Comparison of ENCODE assay signal across 2 cellular contexts in genomic region chr19:33697766-33698165, GRCh38.
TF ChIP-seq lines count a peak whose summit lies in the region.

No MANE protein-coding gene starts in this region.

TF ChIP-seq in IMR-90, 13 proteins besides CTCF, POLR2A, EP300 and RAD21:
- TF ChIP-seq CHD1 (IDR thresholded peaks at IDR 0.05; ENCODE audit: low read depth, low read length), result no peak
- TF ChIP-seq RCOR1 (IDR thresholded peaks at IDR 0.05; ENCODE audit: insufficient replicate concordance, low read length), result no peak
- no peak for TF ChIP-seq SMC3 (IDR thresholded peaks at IDR 0.05; ENCODE audit: low read depth, low read length)
- no peak for TF ChIP-seq MAFK (IDR thresholded peaks at IDR 0.05; ENCODE audit: low read depth, low read length)
- TF ChIP-seq MXI1 (IDR thresholded peaks at IDR 0.05; ENCODE audit: borderline replicate concordance, low read depth, low read length), result no peak
- TF ChIP-seq NFE2L2 (IDR thresholded peaks at IDR 0.05; ENCODE audit: low read depth, low read length), result no peak
- TF ChIP-seq, protein P1, sequence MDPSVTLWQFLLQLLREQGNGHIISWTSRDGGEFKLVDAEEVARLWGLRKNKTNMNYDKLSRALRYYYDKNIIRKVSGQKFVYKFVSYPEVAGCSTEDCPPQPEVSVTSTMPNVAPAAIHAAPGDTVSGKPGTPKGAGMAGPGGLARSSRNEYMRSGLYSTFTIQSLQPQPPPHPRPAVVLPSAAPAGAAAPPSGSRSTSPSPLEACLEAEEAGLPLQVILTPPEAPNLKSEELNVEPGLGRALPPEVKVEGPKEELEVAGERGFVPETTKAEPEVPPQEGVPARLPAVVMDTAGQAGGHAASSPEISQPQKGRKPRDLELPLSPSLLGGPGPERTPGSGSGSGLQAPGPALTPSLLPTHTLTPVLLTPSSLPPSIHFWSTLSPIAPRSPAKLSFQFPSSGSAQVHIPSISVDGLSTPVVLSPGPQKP (IDR thresholded peaks at IDR 0.05; ENCODE audit: borderline replicate concordance, low read depth, low read length), result no peak
- TF ChIP-seq BHLHE40 (IDR thresholded peaks at IDR 0.05; ENCODE audit: low read depth, low read length), result no peak
- no peak for TF ChIP-seq USF2 (IDR thresholded peaks at IDR 0.05; ENCODE audit: low read depth, low read length)
- no peak for TF ChIP-seq MAZ (IDR thresholded peaks at IDR 0.05; ENCODE audit: borderline replicate concordance, low read depth, low read length)
- TF ChIP-seq FOS (IDR thresholded peaks at IDR 0.05; ENCODE audit: low read depth, low read length), result no peak
- TF ChIP-seq CEBPB (IDR thresholded peaks at IDR 0.05; ENCODE audit: low read depth, low read length), result no peak
- no peak for TF ChIP-seq RFX5 (IDR thresholded peaks at IDR 0.05; ENCODE audit: low read depth, low read length)
TF ChIP-seq in IMR-90: peak in this region for 0.

TF ChIP-seq in GM23338, 12 proteins besides CTCF, POLR2A, EP300 and RAD21:
- TF ChIP-seq STAT1 (IDR thresholded peaks at IDR 0.05; ENCODE audit: unreplicated experiment) (no peak), EZH2 (IDR thresholded peaks at IDR 0.05; ENCODE audit: low read depth, unreplicated experiment) (no peak), NANOG (IDR thresholded peaks at IDR 0.05; ENCODE audit: borderline replicate concordance) (no peak), ZNF114 (CRISPR knock-in tag; IDR thresholded peaks at IDR 0.05) (no peak), POLR2AphosphoS5 (IDR thresholded peaks at IDR 0.05; ENCODE audit: low read depth) (no peak)
- TF ChIP-seq, protein P2, sequence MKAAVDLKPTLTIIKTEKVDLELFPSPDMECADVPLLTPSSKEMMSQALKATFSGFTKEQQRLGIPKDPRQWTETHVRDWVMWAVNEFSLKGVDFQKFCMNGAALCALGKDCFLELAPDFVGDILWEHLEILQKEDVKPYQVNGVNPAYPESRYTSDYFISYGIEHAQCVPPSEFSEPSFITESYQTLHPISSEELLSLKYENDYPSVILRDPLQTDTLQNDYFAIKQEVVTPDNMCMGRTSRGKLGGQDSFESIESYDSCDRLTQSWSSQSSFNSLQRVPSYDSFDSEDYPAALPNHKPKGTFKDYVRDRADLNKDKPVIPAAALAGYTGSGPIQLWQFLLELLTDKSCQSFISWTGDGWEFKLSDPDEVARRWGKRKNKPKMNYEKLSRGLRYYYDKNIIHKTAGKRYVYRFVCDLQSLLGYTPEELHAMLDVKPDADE (IDR thresholded peaks at IDR 0.05), result no peak
